ENCODE assay signal across 12 cellular contexts in genomic region chr12:105993766-105994165, GRCh38.
"Had no signal": no experiment of that assay in that cellular context is flagged by ENCODE, and none has a peak within 500 bp of the region (broad histone marks: within the 10 kb centered on the region; RNA-seq: fewer than 3 reads in every experiment).

No MANE protein-coding gene starts in this region.

- DNase-seq: activated CD4-positive, alpha-beta memory T cell treated with anti-CD3 and anti-CD28 coated beads for 36 hours; activated gamma-delta T cell treated with Interleukin-2 at 50 U/mL for 16 hours; activated naive CD8-positive, alpha-beta T cell treated with anti-CD3 and anti-CD28 coated beads, Interleukin-2, amount 10 ng/mL, durations not matched to agents 7 days and 5 days; activated T-cell treated with anti-CD3 and anti-CD28 coated beads, Interleukin-2, amount 50 U/mL, for 48 hours; aorta; foreskin keratinocyte; mammary epithelial cell; pancreas; T-helper 9 cell had no signal

- H3K4me3 ChIP-seq: esophagus muscularis mucosa, pancreas had no signal

- H3K4me1 ChIP-seq: esophagus muscularis mucosa, foreskin keratinocyte, pancreas had no signal

- ATAC-seq: foreskin keratinocyte, left lobe of liver had no signal

- H3K9me3 ChIP-seq: esophagus muscularis mucosa, pancreas, tibial nerve had no signal

- H3K36me3 ChIP-seq: esophagus muscularis mucosa, pancreas, tibial nerve had no signal

- H3K27ac ChIP-seq: esophagus muscularis mucosa, foreskin keratinocyte, pancreas had no signal

- H3K27me3 ChIP-seq: foreskin keratinocyte, pancreas, tibial nerve had no signal
